ENCODE assay signal across 8 cellular contexts in genomic region chr2:64644240-64645013, GRCh38. TPM values are rescaled to one million over a fixed set of nuclear protein-coding genes. Genes with fewer than 3 reads are reported as not detected.
DNase-seq lines count a peak whose midpoint lies in the region; ATAC-seq and TF ChIP-seq lines count a peak whose summit lies in the region.

No MANE protein-coding gene starts in this region.

- H3K27me3 ChIP-seq in AG04450 (ENCODE audit: control insufficient read depth, insufficient read depth, low read length) (no peaks in the 10 kb centered on the region), muscle layer of colon (ENCODE audit: control insufficient read depth in 1 of 2, insufficient read depth in 2 of 2, low read length in 2 of 2) (no peaks in the 10 kb centered on the region), tibial nerve (no peaks in the 10 kb centered on the region)

- TF ChIP-seq CTCF in AG04450 (IDR thresholded peaks at IDR 0.05; ENCODE audit: low read depth, low read length) (no peak), tibial nerve (IDR thresholded peaks at IDR 0.05) (peak in 1 of 5 experiments; percentile 16)

- H3K27ac ChIP-seq in AG04450 (ENCODE audit: low read depth, low read length): peak overlapping the region; percentile 96
- peak overlapping the region; percentile 96 for H3K27ac ChIP-seq in muscle layer of colon (ENCODE audit: low read depth, low read length)
- H3K27ac ChIP-seq in tibial nerve: peak overlapping the region; percentile 38 to 93 (median 86)

- DNase-seq in AG04450 (ENCODE audit: low read depth, low spot score): no peak
- DNase-seq in NCI-H2171 treated with DMSO at 0.1 percent for 48 hours (lab: John Stamatoyannopoulos, UW): peak; percentile 86
- peak; percentile 76 for DNase-seq in activated CD8-positive, alpha-beta memory T cell treated with anti-CD3 and anti-CD28 coated beads, Interleukin-2, amount 50 U/mL, for 48 hours
- peak; percentile 53 to 61 for DNase-seq in tibial nerve (ENCODE audit: low spot score in 2 of 2)

- POLR2A ChIA-PET in AG04450 (lab: Yijun Ruan, JAX): interaction anchor here (1.0 to 3.4 kb wide), 6 partner anchors 10 to 222 kb away, joined by 3 to 24 read pairs (median 6); partner anchors contain the start of gene SERTAD2

- peak overlapping the region; percentile 62 for H3K4me3 ChIP-seq in AG04450 (ENCODE audit: low read depth, low read length)
- peak overlapping the region; percentile 27 to 70 for H3K4me3 ChIP-seq in muscle layer of colon (ENCODE audit: low read depth in 1 of 2, low read length in 2 of 2)
- H3K4me3 ChIP-seq in tibial nerve: peak overlapping the region; percentile 18 to 53 (median 36)

- H3K9me3 ChIP-seq in AG04450 (ENCODE audit: control insufficient read depth, insufficient read depth, low read length) (no peaks in the 10 kb centered on the region), muscle layer of colon (ENCODE audit: low read length) (no peaks in the 10 kb centered on the region), tibial nerve (no peaks in the 10 kb centered on the region)

- peak; percentile 54 to 73 for TF ChIP-seq POLR2A in tibial nerve (IDR thresholded peaks at IDR 0.05)

- CTCF ChIA-PET in AG04450 (lab: Charles Lee): interaction anchor here (0.6 to 4.9 kb wide), 11 partner anchors 10 to 400 kb away, joined by 3 to 43 read pairs (median 6); partner anchors contain the start of gene SERTAD2

- H3K4me1 ChIP-seq in muscle layer of colon (ENCODE audit: insufficient read depth, low read length) (peaks cover 50% of the 10 kb centered on the region), tibial nerve (peaks cover 0 to 88% (median 47%) of the 10 kb centered on the region in 4 donors)

- peak; percentile 58 for ATAC-seq in GM18511 (IDR thresholded peaks at IDR 0.05; ENCODE audit: unreplicated experiment)
- ATAC-seq in HG02943 (IDR thresholded peaks at IDR 0.05; ENCODE audit: low read depth, unreplicated experiment): peak; percentile 47
- peak; percentile 66 for ATAC-seq in esophagus mucosa

- H3K9ac ChIP-seq in muscle layer of colon (ENCODE audit: low read length): peak overlapping the region; percentile 74

- H3K36me3 ChIP-seq in muscle layer of colon (ENCODE audit: insufficient read depth, low read length) (no peaks in the 10 kb centered on the region), tibial nerve (no peaks in the 10 kb centered on the region)

- WGBS in tibial nerve, 2 donors: 3% methylated on average over 18 of the region's 18 CpGs

- peak in 1 of 2 donors; percentile 82 for TF ChIP-seq EP300 in tibial nerve (IDR thresholded peaks at IDR 0.05)

RNA-seq across cellular contexts. Expression of gene SERTAD2, which starts 9.3 kb away (rescaled TPM):
- polyA plus RNA-seq in AG04450 (2011; rRNA removed): 9.9 and 10.1 TPM in 2 replicates
- 12.4 and 20.5 TPM in 2 replicates for polyA minus RNA-seq in AG04450 (2011; rRNA and poly(A)+ RNA removed)
- total RNA-seq in esophagus mucosa (21.9 TPM), tibial nerve (10 to 100 TPM; 15.9 to 18.8 (median 17.4) TPM)
